ENCODE assay signal across 27 cellular contexts in the genomic region with DNA sequence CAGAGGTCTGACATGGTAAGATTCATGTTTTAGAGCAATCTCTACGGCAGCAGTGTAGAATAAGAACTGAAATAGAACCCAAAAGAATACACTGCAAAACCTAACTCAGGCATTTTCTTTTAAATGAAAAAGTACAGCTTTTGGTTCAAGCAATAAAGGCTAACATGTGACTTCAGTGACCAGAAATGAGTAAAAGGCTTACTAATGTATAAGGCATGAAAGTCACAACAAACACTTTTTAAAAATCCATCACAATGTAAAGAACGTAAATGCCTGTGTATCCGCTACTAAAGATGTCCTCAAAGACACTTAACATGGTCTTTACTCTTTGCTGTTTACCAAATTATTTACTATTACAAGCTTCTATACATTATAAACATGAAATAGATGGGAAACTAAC. TPM values are rescaled to one million over a fixed set of nuclear protein-coding genes. Genes with fewer than 3 reads are reported as not detected.
"Had no signal": no experiment of that assay in that cellular context is flagged by ENCODE, and none has a peak within 500 bp of the region (broad histone marks: within the 10 kb centered on the region; RNA-seq: fewer than 3 reads in every experiment).

No MANE protein-coding gene starts in this region.

- ATAC-seq: gastroesophageal sphincter; left cardiac atrium; lower lobe of right lung; psoas muscle; right lobe of liver; stimulated activated memory B cell treated with anti-CD40 and anti-IgM and Interleukin-4, amounts not matched to agents 10 μg/mL and 1 μg/mL and 100 μg/mL, for 72 hours; upper lobe of right lung had no signal

- DNase-seq: erythroblast; glutamatergic neuron; immature natural killer cell; kidney; left cardiac atrium; left ventricle myocardium inferior; lower lobe of right lung; mesendoderm; naive B cell; nephron progenitor cell; psoas muscle; retina; right lobe of liver; spleen; stimulated activated CD4-positive, alpha-beta T cell treated with anti-CD3 and anti-CD28 coated beads, Interleukin-15, amount 100 ng/mL, for 24 hours; stimulated activated CD4-positive, alpha-beta T cell treated with anti-CD3 and anti-CD28 coated beads, Interleukin-1b, Interleukin-23, amount 100 ng/mL, for 48 hours; stimulated activated CD4-positive, alpha-beta T cell treated with anti-CD3 and anti-CD28 coated beads, Interleukin-4, amount 100 ng/mL, for 24 hours; testis; upper lobe of right lung had no signal

- H3K4me3 Mint-ChIP-seq: dendritic cell treated with granulocyte-macrophage colony-stimulating factor and Interleukin-4, amounts not matched to agents 40 ng/mL and 50 ng/mL, for 4 days; immature natural killer cell; naive B cell; nephron progenitor cell; stimulated activated memory B cell treated with anti-CD40 and anti-IgM and Interleukin-4, amounts not matched to agents 10 μg/mL and 1 μg/mL and 100 μg/mL, for 72 hours; stimulated activated naive CD8-positive, alpha-beta T cell treated with anti-CD3 and anti-CD28 coated beads, Interleukin-15, Interleukin-2, amounts not matched to agents 100 ng/mL and 50 ng/mL, for 24 hours had no signal

- H3K9me3 Mint-ChIP-seq: dendritic cell treated with granulocyte-macrophage colony-stimulating factor and Interleukin-4, amounts not matched to agents 40 ng/mL and 50 ng/mL, for 4 days; immature natural killer cell; naive B cell; nephron progenitor cell; stimulated activated memory B cell treated with anti-CD40 and anti-IgM and Interleukin-4, amounts not matched to agents 10 μg/mL and 1 μg/mL and 100 μg/mL, for 72 hours; stimulated activated naive CD8-positive, alpha-beta T cell treated with anti-CD3 and anti-CD28 coated beads, Interleukin-15, Interleukin-2, amounts not matched to agents 100 ng/mL and 50 ng/mL, for 24 hours had no signal

- H3K27me3 ChIP-seq: gastroesophageal sphincter, right lobe of liver, spleen, testis, tibial nerve, upper lobe of right lung, vagina had no signal

- FAIRE-seq: endothelial cell of umbilical vein, kidney had no signal

- H3K27ac ChIP-seq: gastroesophageal sphincter, left ventricle myocardium inferior, lower lobe of right lung, psoas muscle, right lobe of liver, spleen, testis, tibial nerve, upper lobe of right lung, vagina had no signal

- H3K27me3 Mint-ChIP-seq: dendritic cell treated with granulocyte-macrophage colony-stimulating factor and Interleukin-4, amounts not matched to agents 40 ng/mL and 50 ng/mL, for 4 days; naive B cell; stimulated activated memory B cell treated with anti-CD40 and anti-IgM and Interleukin-4, amounts not matched to agents 10 μg/mL and 1 μg/mL and 100 μg/mL, for 72 hours; stimulated activated naive CD8-positive, alpha-beta T cell treated with anti-CD3 and anti-CD28 coated beads, Interleukin-15, Interleukin-2, amounts not matched to agents 100 ng/mL and 50 ng/mL, for 24 hours had no signal

- H3K27ac Mint-ChIP-seq: dendritic cell treated with granulocyte-macrophage colony-stimulating factor and Interleukin-4, amounts not matched to agents 40 ng/mL and 50 ng/mL, for 4 days; immature natural killer cell; naive B cell; nephron progenitor cell; stimulated activated memory B cell treated with anti-CD40 and anti-IgM and Interleukin-4, amounts not matched to agents 10 μg/mL and 1 μg/mL and 100 μg/mL, for 72 hours; stimulated activated naive CD8-positive, alpha-beta T cell treated with anti-CD3 and anti-CD28 coated beads, Interleukin-15, Interleukin-2, amounts not matched to agents 100 ng/mL and 50 ng/mL, for 24 hours had no signal

- H3K4me1 ChIP-seq: left ventricle myocardium inferior, lower lobe of right lung, psoas muscle, right lobe of liver, spleen, testis, tibial nerve, upper lobe of right lung, vagina had no signal

- H3K4me1 Mint-ChIP-seq: naive B cell; nephron progenitor cell; stimulated activated memory B cell treated with anti-CD40 and anti-IgM and Interleukin-4, amounts not matched to agents 10 μg/mL and 1 μg/mL and 100 μg/mL, for 72 hours had no signal

- H3K9me3 ChIP-seq: gastroesophageal sphincter, left ventricle myocardium inferior, lower lobe of right lung, psoas muscle, right lobe of liver, spleen, testis, tibial nerve, upper lobe of right lung, vagina had no signal

- H3K4me3 ChIP-seq: gastroesophageal sphincter, left ventricle myocardium inferior, lower lobe of right lung, psoas muscle, right lobe of liver, spleen, testis, tibial nerve, upper lobe of right lung, vagina had no signal

RNA-seq across cellular contexts. Expression of a gene that starts 27.6 kb away (rescaled TPM):
- total RNA-seq: skeletal muscle tissue had no signal
